In the genomic region with DNA sequence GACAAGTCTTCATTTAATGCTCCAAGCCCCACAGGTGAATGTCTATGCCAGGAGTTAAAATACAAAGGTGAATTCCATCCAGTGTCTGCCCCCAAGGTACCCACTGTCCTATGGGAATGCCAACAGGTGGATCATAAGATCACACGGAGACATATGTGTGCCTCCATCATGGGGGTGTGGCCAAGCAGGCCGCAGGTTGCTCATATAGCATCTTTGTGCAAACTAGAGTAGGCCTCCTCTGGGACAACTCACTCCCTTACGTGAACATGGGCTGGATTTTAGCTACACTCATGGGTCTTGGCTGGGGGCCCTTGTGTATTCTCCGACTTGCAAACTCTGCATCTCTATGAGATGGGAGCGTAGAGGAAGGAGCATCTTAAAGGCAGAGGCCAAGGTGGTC, we compare ENCODE assay signal across 23 cellular contexts. TPM values are rescaled to one million over a fixed set of nuclear protein-coding genes. Genes with fewer than 3 reads are reported as not detected.
"Had no signal": no experiment of that assay in that cellular context is flagged by ENCODE, and none has a peak within 500 bp of the region (broad histone marks: within the 10 kb centered on the region; RNA-seq: fewer than 3 reads in every experiment).

No MANE protein-coding gene starts in this region.

- H3K4me3 ChIP-seq: SJSA1, SK-N-MC had no signal

- H3K36me3 ChIP-seq: SJSA1 had no signal

- H3K27me3 ChIP-seq: SJSA1 had no signal

- H3K9me3 ChIP-seq: SJSA1 had no signal

- DNase-seq: KBM-7, MV-4-11, NCI-H1048, NCI-H1105, NCI-H1417, NCI-H1436 treated with DMSO at 0.1 percent for 48 hours, NCI-H1694, NCI-H187 treated with DMSO at 0.1 percent for 48 hours, NCI-H2029 treated with DMSO at 0.1 percent for 48 hours, NCI-H226, NCI-H446, NCI-H510A, NCI-H524 treated with DMSO at 0.1 percent for 48 hours, NCI-H69, NCI-H774, Right ventricle myocardium superior, RPMI8226, SIG-M5 had no signal

- H3K4me1 ChIP-seq: SJSA1 had no signal

- H3K27ac ChIP-seq: SJSA1, SK-N-MC had no signal

RNA-seq across cellular contexts. Expression of gene NCF4, which starts 6.9 kb away (rescaled TPM):
- total RNA-seq: HT-29, LHCN-M2, MCF 10A, SJSA1 had no signal

RNA-seq across cellular contexts. Expression of gene CSF2RB, which starts 45.7 kb away (rescaled TPM):
- total RNA-seq: HT-29, LHCN-M2, MCF 10A had no signal

RNA-seq across cellular contexts. Expression of gene PVALB, which starts 50.9 kb away (rescaled TPM):
- total RNA-seq: HT-29, LHCN-M2, MCF 10A, Right ventricle myocardium superior, SJSA1 had no signal
